Comparison of ENCODE assay signal across 18 cellular contexts in genomic region chr20:49340161-49340966, GRCh38.
A peak's percentile ranks its signal among the peaks of the same experiment; 100 is the strongest.
DNase-seq lines count a peak whose midpoint lies in the region; ATAC-seq and TF ChIP-seq lines count a peak whose summit lies in the region.
"Had no signal": no experiment of that assay in that cellular context is flagged by ENCODE, and none has a peak within 500 bp of the region (broad histone marks: within the 10 kb centered on the region; RNA-seq: fewer than 3 reads in every experiment).

No MANE protein-coding gene starts in this region.

- H3K4me1 ChIP-seq in PC-3 (ENCODE audit: insufficient read depth, low read length), result peaks cover 19% of the 10 kb centered on the region
- peaks cover 37% of the 10 kb centered on the region for H3K4me1 ChIP-seq in skeletal muscle satellite cell (ENCODE audit: control insufficient read depth, insufficient read depth, low read length)

- H3K27me3 ChIP-seq in PC-3 (ENCODE audit: low read length) (no peaks in the 10 kb centered on the region), skeletal muscle satellite cell (ENCODE audit: control insufficient read depth, insufficient read depth, low read length) (no peaks in the 10 kb centered on the region)

- no peak overlapping the region for H3K4me3 Mint-ChIP-seq in activated CD8-positive, alpha-beta T cell treated with anti-CD3 and anti-CD28 coated beads for 36 hours
- H3K4me3 Mint-ChIP-seq: activated naive CD4-positive, alpha-beta T cell treated with anti-CD3 and anti-CD28 coated beads for 36 hours; CD8-positive, alpha-beta T cell; endodermal cell had no signal

- intact Hi-C loops in PC-3 (cut with micrococcal nuclease), result no loop called here
- intact Hi-C loops in activated CD8-positive, alpha-beta T cell treated with anti-CD3 and anti-CD28 coated beads for 36 hours (cut with micrococcal nuclease), result no loop called here

- no peak overlapping the region for H3K27ac ChIP-seq in PC-3 (ENCODE audit: low read length)
- H3K27ac ChIP-seq: 22Rv1 had no signal

- no peak for TF ChIP-seq CTCF in PC-3 (conservative IDR thresholded peaks at IDR 0.05; ENCODE audit: low read depth, low read length)
- no peak for TF ChIP-seq CTCF in activated CD8-positive, alpha-beta T cell treated with anti-CD3 and anti-CD28 coated beads for 36 hours (IDR thresholded peaks at IDR 0.05)

- H3K36me3 ChIP-seq in PC-3 (ENCODE audit: low read depth, low read length), result no peaks in the 10 kb centered on the region
- H3K36me3 ChIP-seq in skeletal muscle satellite cell (ENCODE audit: insufficient read depth, low read length), result no peaks in the 10 kb centered on the region

- H3K4me3 ChIP-seq in PC-3 (ENCODE audit: low read length) (no peak overlapping the region), skeletal muscle satellite cell (ENCODE audit: low read length) (peak overlapping the region; percentile 59)

- no peaks in the 10 kb centered on the region for H3K9me3 ChIP-seq in PC-3 (ENCODE audit: low read length)
- no peaks in the 10 kb centered on the region for H3K9me3 ChIP-seq in skeletal muscle satellite cell (replicated peaks; ENCODE audit: low read length)

- BruUV-seq in PC-3 (replicated peaks; lab: Mats Ljungman, UMichigan), result no TSS peak

- peak; percentile 53 for ATAC-seq in PC-3
- ATAC-seq in activated CD8-positive, alpha-beta T cell treated with anti-CD3 and anti-CD28 coated beads for 36 hours, result no peak
- ATAC-seq: activated CD4-positive, CD25-positive, alpha-beta regulatory T cell treated with anti-CD3 and anti-CD28 coated beads, Interleukin-2, amount 50 U/mL, for 24 hours; CD8-positive, alpha-beta T cell had no signal

- DNase-seq in DMS 273 (lab: John Stamatoyannopoulos, UW; ENCODE audit: unreplicated experiment), result peak; percentile 11
- DNase-seq in DMS 273 treated with DMSO at 0.1 percent for 48 hours (lab: John Stamatoyannopoulos, UW), result no peak
- DNase-seq in PC-3, result peak; percentile 47
- peak; percentile 38 for DNase-seq in fibroblast of gingiva (ENCODE audit: low read depth)
- no peak for DNase-seq in NCI-H1930 (lab: John Stamatoyannopoulos, UW)
- no peak for DNase-seq in activated CD8-positive, alpha-beta memory T cell treated with anti-CD3 and anti-CD28 coated beads for 24 hours
- no peak for DNase-seq in activated CD8-positive, alpha-beta T cell treated with anti-CD3 and anti-CD28 coated beads for 36 hours
- DNase-seq: activated CD8-positive, alpha-beta memory T cell treated with anti-CD3 and anti-CD28 coated beads, Interleukin-2, amount 50 U/mL, for 48 hours; activated naive CD4-positive, alpha-beta T cell treated with anti-CD3 and anti-CD28 coated beads for 36 hours; CD8-positive, alpha-beta T cell; endodermal cell; GDM1; kidney glomerular epithelial cell; NCI-H2107; T-helper 2 cell had no signal

- peak overlapping the region; percentile 60 for H3K4me2 ChIP-seq in PC-3 (ENCODE audit: low read length)
- peak overlapping the region; percentile 82 for H3K4me2 ChIP-seq in skeletal muscle satellite cell (ENCODE audit: low read length)

- peaks cover 3% of the 10 kb centered on the region for H3K27me3 Mint-ChIP-seq in activated CD8-positive, alpha-beta T cell treated with anti-CD3 and anti-CD28 coated beads for 36 hours

- H3K36me3 Mint-ChIP-seq in activated CD8-positive, alpha-beta T cell treated with anti-CD3 and anti-CD28 coated beads for 36 hours (ENCODE audit: low read depth), result no peaks in the 10 kb centered on the region
- H3K36me3 Mint-ChIP-seq: CD8-positive, alpha-beta T cell had no signal

- H3K4me1 Mint-ChIP-seq in activated CD8-positive, alpha-beta T cell treated with anti-CD3 and anti-CD28 coated beads for 36 hours (ENCODE audit: low read depth), result no peaks in the 10 kb centered on the region
- H3K4me1 Mint-ChIP-seq: endodermal cell had no signal

- H3K9me2 ChIP-seq in PC-3 (replicated peaks; ENCODE audit: low read length), result no peaks in the 10 kb centered on the region

- no peaks in the 10 kb centered on the region for H4K20me1 ChIP-seq in PC-3 (ENCODE audit: low read length)

- POLR2A ChIA-PET in PC-3 (lab: Charles Lee; ENCODE audit: unreplicated experiment), result interaction anchor here (0.6 kb wide), 1 partner anchor 76 kb away, joined by 4 read pairs; no protein-coding TSS in a partner anchor
- POLR2A ChIA-PET in activated CD8-positive, alpha-beta T cell treated with anti-CD3 and anti-CD28 coated beads for 36 hours (lab: Charles Lee), result no interaction called here

- H3F3A ChIP-seq in PC-3 (ENCODE audit: low read length, unreplicated experiment), result no peaks in the 10 kb centered on the region

- no peaks in the 10 kb centered on the region for H3K79me2 ChIP-seq in PC-3 (ENCODE audit: low read length)

- H2AFZ ChIP-seq in PC-3 (ENCODE audit: low read length), result peak overlapping the region; percentile 40; the same call in 1 of the 2 replicates

- no peaks in the 10 kb centered on the region for H3K9me3 Mint-ChIP-seq in activated CD8-positive, alpha-beta T cell treated with anti-CD3 and anti-CD28 coated beads for 36 hours
- H3K9me3 Mint-ChIP-seq: activated naive CD4-positive, alpha-beta T cell treated with anti-CD3 and anti-CD28 coated beads for 36 hours; CD8-positive, alpha-beta T cell; endodermal cell had no signal

- CTCF ChIA-PET in PC-3 (lab: Charles Lee), result no interaction called here
- CTCF ChIA-PET in activated CD8-positive, alpha-beta T cell treated with anti-CD3 and anti-CD28 coated beads for 36 hours (lab: Charles Lee), result no interaction called here

- H3K27ac Mint-ChIP-seq in activated CD8-positive, alpha-beta T cell treated with anti-CD3 and anti-CD28 coated beads for 36 hours, result no peak overlapping the region
- H3K27ac Mint-ChIP-seq: activated naive CD4-positive, alpha-beta T cell treated with anti-CD3 and anti-CD28 coated beads for 36 hours; CD8-positive, alpha-beta T cell; endodermal cell had no signal

- H3K9ac ChIP-seq in PC-3 (ENCODE audit: low read length) (no peak overlapping the region), skeletal muscle satellite cell (ENCODE audit: low read depth, low read length) (peak overlapping the region; percentile 35)

Comparison
In these comparisons a context has a peak if more than half of its experiments do, and no peak if none do; other contexts are left out.
1. DNase-seq: peak in DMS 273 (single experiment), PC-3 (single experiment) and fibroblast of gingiva (single experiment); none in DMS 273 treated with DMSO at 0.1 percent for 48 hours (single experiment), NCI-H1930 (0 of 2), activated CD8-positive, alpha-beta memory T cell treated with anti-CD3 and anti-CD28 coated beads for 24 hours (single experiment) and activated CD8-positive, alpha-beta T cell treated with anti-CD3 and anti-CD28 coated beads for 36 hours (single experiment).